22 cellular contexts compared by ENCODE assay signal in the genomic region with DNA sequence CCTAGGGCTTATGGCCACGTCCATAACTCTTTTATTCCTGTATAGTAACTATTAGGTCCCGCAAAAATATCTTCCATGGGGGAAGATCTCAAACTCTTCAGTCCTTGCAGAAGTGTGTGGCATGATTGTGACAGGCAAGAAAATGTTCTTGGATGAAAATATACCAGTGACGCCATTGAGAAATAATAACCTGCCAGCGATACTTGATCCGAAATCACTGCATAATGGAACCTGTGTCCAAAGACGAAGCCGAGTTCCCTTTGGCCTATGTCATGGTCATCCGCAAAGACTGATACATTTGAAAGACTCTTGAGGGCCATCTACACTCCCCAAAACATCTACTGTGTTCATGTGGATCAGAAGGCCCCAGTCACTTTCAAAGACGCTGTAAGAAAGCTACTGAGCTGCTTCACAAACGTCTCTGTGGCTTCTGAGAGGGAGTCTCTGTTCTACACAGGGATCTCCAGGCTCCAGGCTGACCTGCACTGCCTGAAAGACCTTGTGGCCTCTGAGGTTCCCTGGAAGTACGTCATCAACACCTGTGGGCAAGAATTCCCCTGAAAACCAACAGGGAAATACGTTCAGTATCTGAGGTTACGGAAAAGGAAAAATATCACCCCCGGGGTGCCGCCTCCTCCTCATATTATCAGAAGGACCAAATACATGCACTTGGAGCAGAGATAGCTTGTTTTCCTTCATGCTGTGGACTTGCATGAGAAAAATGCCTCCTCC.
"Had no signal": no experiment of that assay in that cellular context is flagged by ENCODE, and none has a peak within 500 bp of the region (broad histone marks: within the 10 kb centered on the region; RNA-seq: fewer than 3 reads in every experiment).

No MANE protein-coding gene starts in this region.

- DNase-seq: activated CD4-positive, alpha-beta T cell treated with anti-CD3 and anti-CD28 coated beads for 4 hours; activated CD8-positive, alpha-beta memory T cell treated with anti-CD3 and anti-CD28 coated beads, Interleukin-2, amount 50 U/mL, for 48 hours; activated CD8-positive, alpha-beta T cell treated with anti-CD3 and anti-CD28 coated beads for 36 hours; activated T-cell treated with anti-CD3 and anti-CD28 coated beads, Interleukin-2, amount 50 U/mL, for 1 hour; aorta; caudate nucleus; MM.1S; NCI-H1105 treated with DMSO at 0.1 percent for 48 hours; NCI-H1436 treated with DMSO at 0.1 percent for 48 hours; NCI-H187; NCI-H2081; NCI-H2227 treated with DMSO at 0.1 percent for 48 hours; NCI-H446 treated with DMSO at 0.1 percent for 48 hours; NCI-H526; NCI-H774; RPMI8226; T-helper 1 cell had no signal

- H3K27ac ChIP-seq: breast epithelium, SK-N-MC had no signal

- H3K36me3 Mint-ChIP-seq: activated naive CD4-positive, alpha-beta T cell treated with anti-CD3 and anti-CD28 coated beads, Interleukin-2, amount 50 U/mL, for 24 hours had no signal

- H3K9me3 ChIP-seq: breast epithelium had no signal

- H3K9me3 Mint-ChIP-seq: activated CD8-positive, alpha-beta T cell treated with anti-CD3 and anti-CD28 coated beads for 36 hours; activated naive CD4-positive, alpha-beta T cell treated with anti-CD3 and anti-CD28 coated beads, Interleukin-2, amount 50 U/mL, for 24 hours had no signal

- H3K27me3 ChIP-seq: breast epithelium had no signal

- H3K4me1 ChIP-seq: breast epithelium had no signal

- H3K4me3 Mint-ChIP-seq: activated CD8-positive, alpha-beta T cell treated with anti-CD3 and anti-CD28 coated beads for 36 hours; activated naive CD4-positive, alpha-beta T cell treated with anti-CD3 and anti-CD28 coated beads, Interleukin-2, amount 50 U/mL, for 24 hours had no signal

- H3K27ac Mint-ChIP-seq: activated CD8-positive, alpha-beta T cell treated with anti-CD3 and anti-CD28 coated beads for 36 hours; activated naive CD4-positive, alpha-beta T cell treated with anti-CD3 and anti-CD28 coated beads, Interleukin-2, amount 50 U/mL, for 24 hours had no signal

- ATAC-seq: activated CD4-positive, CD25-positive, alpha-beta regulatory T cell treated with anti-CD3 and anti-CD28 coated beads, Interleukin-2, amount 50 U/mL, for 24 hours; activated CD8-positive, alpha-beta T cell treated with anti-CD3 and anti-CD28 coated beads for 36 hours; Right ventricle myocardium inferior had no signal

- H3K36me3 ChIP-seq: breast epithelium had no signal

- H3K4me3 ChIP-seq: breast epithelium, SK-N-MC had no signal
